Comparison of ENCODE assay signal across 1 cellular context in the genomic region with DNA sequence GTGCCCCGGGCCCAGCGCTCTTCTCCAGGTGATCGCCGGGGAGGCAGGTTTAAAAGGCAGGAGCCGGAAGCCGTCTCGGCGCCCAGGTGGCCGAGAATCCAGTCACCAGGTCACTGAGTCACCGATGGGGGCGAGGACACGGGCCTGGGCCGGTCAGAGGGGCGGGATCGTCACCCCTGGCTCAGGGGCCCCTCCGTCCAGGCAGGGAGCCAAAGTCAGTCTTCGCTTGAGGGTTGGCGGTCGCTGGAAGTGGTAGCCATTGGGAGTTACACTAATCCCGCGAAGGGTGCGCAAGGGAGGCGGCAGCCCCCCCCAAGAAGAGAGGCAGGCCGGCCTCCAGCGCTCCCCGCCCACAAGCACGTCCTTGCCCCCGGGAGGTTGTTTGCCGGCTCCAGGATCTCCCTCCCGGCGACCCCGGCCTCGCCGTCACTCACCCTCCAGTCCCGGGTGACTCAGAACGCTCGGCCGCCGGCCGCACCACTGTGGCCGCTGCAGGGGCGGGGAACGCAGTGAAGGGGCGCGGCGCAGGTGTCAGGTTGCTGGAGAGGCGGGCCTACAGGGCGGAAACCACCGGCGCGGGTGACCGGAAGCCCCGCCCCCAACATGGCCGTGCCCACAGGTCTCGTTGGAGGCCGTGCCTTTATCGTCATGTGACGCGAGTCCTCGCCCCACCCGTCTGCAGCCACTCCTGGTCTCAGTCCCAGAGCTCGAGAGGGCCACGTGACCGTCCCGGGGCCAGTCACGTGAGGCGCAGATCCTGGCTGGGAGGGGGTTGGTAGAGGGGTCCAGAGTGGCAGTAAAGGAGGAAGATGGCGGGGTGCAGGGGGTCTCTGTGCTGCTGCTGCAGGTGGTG.
TF ChIP-seq lines count a peak whose summit lies in the region.

A gene with protein sequence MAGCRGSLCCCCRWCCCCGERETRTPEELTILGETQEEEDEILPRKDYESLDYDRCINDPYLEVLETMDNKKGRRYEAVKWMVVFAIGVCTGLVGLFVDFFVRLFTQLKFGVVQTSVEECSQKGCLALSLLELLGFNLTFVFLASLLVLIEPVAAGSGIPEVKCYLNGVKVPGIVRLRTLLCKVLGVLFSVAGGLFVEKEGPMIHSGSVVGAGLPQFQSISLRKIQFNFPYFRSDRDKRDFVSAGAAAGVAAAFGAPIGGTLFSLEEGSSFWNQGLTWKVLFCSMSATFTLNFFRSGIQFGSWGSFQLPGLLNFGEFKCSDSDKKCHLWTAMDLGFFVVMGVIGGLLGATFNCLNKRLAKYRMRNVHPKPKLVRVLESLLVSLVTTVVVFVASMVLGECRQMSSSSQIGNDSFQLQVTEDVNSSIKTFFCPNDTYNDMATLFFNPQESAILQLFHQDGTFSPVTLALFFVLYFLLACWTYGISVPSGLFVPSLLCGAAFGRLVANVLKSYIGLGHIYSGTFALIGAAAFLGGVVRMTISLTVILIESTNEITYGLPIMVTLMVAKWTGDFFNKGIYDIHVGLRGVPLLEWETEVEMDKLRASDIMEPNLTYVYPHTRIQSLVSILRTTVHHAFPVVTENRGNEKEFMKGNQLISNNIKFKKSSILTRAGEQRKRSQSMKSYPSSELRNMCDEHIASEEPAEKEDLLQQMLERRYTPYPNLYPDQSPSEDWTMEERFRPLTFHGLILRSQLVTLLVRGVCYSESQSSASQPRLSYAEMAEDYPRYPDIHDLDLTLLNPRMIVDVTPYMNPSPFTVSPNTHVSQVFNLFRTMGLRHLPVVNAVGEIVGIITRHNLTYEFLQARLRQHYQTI (plus strand): TSS at position 738 of the 853 bp plus-strand sequence. CDS start 72 bp downstream, at position 810.
A gene (minus strand): TSS at position 511 of the 853 bp plus-strand sequence. CDS start 2,848 bp downstream, outside the sequence.

TF ChIP-seq in HCT116, 20 proteins besides CTCF, POLR2A, EP300 and RAD21:
- TF ChIP-seq, protein P1, sequence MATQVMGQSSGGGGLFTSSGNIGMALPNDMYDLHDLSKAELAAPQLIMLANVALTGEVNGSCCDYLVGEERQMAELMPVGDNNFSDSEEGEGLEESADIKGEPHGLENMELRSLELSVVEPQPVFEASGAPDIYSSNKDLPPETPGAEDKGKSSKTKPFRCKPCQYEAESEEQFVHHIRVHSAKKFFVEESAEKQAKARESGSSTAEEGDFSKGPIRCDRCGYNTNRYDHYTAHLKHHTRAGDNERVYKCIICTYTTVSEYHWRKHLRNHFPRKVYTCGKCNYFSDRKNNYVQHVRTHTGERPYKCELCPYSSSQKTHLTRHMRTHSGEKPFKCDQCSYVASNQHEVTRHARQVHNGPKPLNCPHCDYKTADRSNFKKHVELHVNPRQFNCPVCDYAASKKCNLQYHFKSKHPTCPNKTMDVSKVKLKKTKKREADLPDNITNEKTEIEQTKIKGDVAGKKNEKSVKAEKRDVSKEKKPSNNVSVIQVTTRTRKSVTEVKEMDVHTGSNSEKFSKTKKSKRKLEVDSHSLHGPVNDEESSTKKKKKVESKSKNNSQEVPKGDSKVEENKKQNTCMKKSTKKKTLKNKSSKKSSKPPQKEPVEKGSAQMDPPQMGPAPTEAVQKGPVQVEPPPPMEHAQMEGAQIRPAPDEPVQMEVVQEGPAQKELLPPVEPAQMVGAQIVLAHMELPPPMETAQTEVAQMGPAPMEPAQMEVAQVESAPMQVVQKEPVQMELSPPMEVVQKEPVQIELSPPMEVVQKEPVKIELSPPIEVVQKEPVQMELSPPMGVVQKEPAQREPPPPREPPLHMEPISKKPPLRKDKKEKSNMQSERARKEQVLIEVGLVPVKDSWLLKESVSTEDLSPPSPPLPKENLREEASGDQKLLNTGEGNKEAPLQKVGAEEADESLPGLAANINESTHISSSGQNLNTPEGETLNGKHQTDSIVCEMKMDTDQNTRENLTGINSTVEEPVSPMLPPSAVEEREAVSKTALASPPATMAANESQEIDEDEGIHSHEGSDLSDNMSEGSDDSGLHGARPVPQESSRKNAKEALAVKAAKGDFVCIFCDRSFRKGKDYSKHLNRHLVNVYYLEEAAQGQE (IDR thresholded peaks at IDR 0.05; ENCODE audit: low read depth), result no peak
- no peak for TF ChIP-seq SIN3A (IDR thresholded peaks at IDR 0.05; ENCODE audit: low read depth)
- no peak for TF ChIP-seq EZH2 (IDR thresholded peaks at IDR 0.05)
- peak; percentile 75 for TF ChIP-seq POLR2AphosphoS5 (IDR thresholded peaks at IDR 0.05; ENCODE audit: low read depth, low read length)
- TF ChIP-seq, protein P2, sequence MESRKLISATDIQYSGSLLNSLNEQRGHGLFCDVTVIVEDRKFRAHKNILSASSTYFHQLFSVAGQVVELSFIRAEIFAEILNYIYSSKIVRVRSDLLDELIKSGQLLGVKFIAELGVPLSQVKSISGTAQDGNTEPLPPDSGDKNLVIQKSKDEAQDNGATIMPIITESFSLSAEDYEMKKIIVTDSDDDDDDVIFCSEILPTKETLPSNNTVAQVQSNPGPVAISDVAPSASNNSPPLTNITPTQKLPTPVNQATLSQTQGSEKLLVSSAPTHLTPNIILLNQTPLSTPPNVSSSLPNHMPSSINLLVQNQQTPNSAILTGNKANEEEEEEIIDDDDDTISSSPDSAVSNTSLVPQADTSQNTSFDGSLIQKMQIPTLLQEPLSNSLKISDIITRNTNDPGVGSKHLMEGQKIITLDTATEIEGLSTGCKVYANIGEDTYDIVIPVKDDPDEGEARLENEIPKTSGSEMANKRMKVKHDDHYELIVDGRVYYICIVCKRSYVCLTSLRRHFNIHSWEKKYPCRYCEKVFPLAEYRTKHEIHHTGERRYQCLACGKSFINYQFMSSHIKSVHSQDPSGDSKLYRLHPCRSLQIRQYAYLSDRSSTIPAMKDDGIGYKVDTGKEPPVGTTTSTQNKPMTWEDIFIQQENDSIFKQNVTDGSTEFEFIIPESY (IDR thresholded peaks at IDR 0.05; ENCODE audit: extremely low read depth, insufficient replicate concordance, low read length), result peak; percentile 13
- TF ChIP-seq, protein P3, sequence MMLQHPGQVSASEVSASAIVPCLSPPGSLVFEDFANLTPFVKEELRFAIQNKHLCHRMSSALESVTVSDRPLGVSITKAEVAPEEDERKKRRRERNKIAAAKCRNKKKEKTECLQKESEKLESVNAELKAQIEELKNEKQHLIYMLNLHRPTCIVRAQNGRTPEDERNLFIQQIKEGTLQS (IDR thresholded peaks at IDR 0.05), result no peak
- no peak for TF ChIP-seq JUND (IDR thresholded peaks at IDR 0.05)
- TF ChIP-seq YY1 (IDR thresholded peaks at IDR 0.05; ENCODE audit: extremely low read depth, insufficient replicate concordance, low read depth, low read length), result peak; percentile 92
- TF ChIP-seq CEBPB (IDR thresholded peaks at IDR 0.05; ENCODE audit: low read depth), result no peak
- TF ChIP-seq, protein P4, sequence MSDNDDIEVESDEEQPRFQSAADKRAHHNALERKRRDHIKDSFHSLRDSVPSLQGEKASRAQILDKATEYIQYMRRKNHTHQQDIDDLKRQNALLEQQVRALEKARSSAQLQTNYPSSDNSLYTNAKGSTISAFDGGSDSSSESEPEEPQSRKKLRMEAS (IDR thresholded peaks at IDR 0.05), result no peak
- TF ChIP-seq ZNF274 (IDR thresholded peaks at IDR 0.05; ENCODE audit: low read depth, low read length), result no peak
- no peak for TF ChIP-seq ZFX (IDR thresholded peaks at IDR 0.05)
- TF ChIP-seq EZH2phosphoT487 (IDR thresholded peaks at IDR 0.05; ENCODE audit: borderline replicate concordance), result no peak
- TF ChIP-seq SRF (IDR thresholded peaks at IDR 0.05; ENCODE audit: low read depth), result no peak
- TF ChIP-seq TCF7L2 (IDR thresholded peaks at IDR 0.05; ENCODE audit: borderline replicate concordance, extremely low read depth, insufficient read depth, insufficient read length), result no peak
- TF ChIP-seq SP1 (IDR thresholded peaks at IDR 0.05; ENCODE audit: low read depth), result no peak
- no peak for TF ChIP-seq FOSL1 (IDR thresholded peaks at IDR 0.05; ENCODE audit: low read depth)
- no peak for TF ChIP-seq ELF1 (IDR thresholded peaks at IDR 0.05; ENCODE audit: borderline replicate concordance, low read depth)
- no peak for TF ChIP-seq CBX3 (IDR thresholded peaks at IDR 0.05; ENCODE audit: low read depth)
- no peak for TF ChIP-seq EGR1 (IDR thresholded peaks at IDR 0.05; ENCODE audit: low read depth)
TF ChIP-seq in HCT116: peak in this region for 3.
